8 cellular contexts compared by ENCODE assay signal in the genomic region with DNA sequence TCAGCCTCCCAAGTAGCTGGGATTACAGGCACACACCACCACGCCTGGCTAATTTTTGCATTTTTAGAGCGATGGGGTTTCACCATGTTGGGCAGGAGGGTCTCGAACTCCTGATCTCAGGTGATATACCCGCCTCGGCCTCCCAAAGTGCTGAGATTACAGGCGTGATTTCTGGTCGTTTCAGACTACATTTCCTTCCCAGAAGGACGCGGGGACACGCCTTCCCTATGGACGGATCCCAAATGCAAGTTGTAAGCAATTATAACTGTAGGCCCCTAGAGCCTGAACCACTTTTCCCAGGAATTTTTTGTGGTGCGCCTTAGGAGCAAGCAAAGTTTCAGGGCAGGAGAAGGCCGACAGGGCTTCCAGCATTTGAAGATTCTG. TPM values are rescaled to one million over a fixed set of nuclear protein-coding genes. Genes with fewer than 3 reads are reported as not detected.
DNase-seq lines count a peak whose midpoint lies in the region; ATAC-seq and TF ChIP-seq lines count a peak whose summit lies in the region.

No MANE protein-coding gene starts in this region.

- peak overlapping the region; percentile 87 for H4K12ac ChIP-seq in trophoblast cell (ENCODE audit: low read depth, low read length)

- H3K4me3 ChIP-seq in Caco-2 (ENCODE audit: low read depth, low read length): peak overlapping the region; percentile 20
- peak overlapping the region; percentile 75 for H3K4me3 ChIP-seq in SJCRH30
- H3K4me3 ChIP-seq in esophagus muscularis mucosa: peak overlapping the region; percentile 51 to 67 (median 58)
- no peak overlapping the region for H3K4me3 ChIP-seq in trophoblast cell (ENCODE audit: low read depth, low read length)

- H2AFZ ChIP-seq in trophoblast cell (ENCODE audit: insufficient read depth, low read length, poor library complexity): peak overlapping the region; percentile 69

- H4K91ac ChIP-seq in trophoblast cell (ENCODE audit: low read depth, low read length): peak overlapping the region; percentile 76

- peak overlapping the region; percentile 30 for H2BK12ac ChIP-seq in trophoblast cell (ENCODE audit: low read length)

- H3K79me2 ChIP-seq in trophoblast cell (ENCODE audit: control insufficient read depth, insufficient read depth, low read length, poor library complexity): peaks cover 4% of the 10 kb centered on the region

- peak overlapping the region; percentile 85 for H3K27ac Mint-ChIP-seq in Caco-2 (ENCODE audit: unreplicated experiment)

- peaks cover 13% of the 10 kb centered on the region for H3K9me3 Mint-ChIP-seq in Caco-2 (ENCODE audit: unreplicated experiment)

- POLR2A ChIA-PET in Caco-2 (lab: Charles Lee): interaction anchor here (1.0 to 1.5 kb wide), 4 partner anchors 13 to 100 kb away, joined by 3 to 6 read pairs (median 4); a partner anchor contains a TSS

- peak overlapping the region; percentile 59 for H2AK5ac ChIP-seq in trophoblast cell (ENCODE audit: low read length)

- peaks cover 30% of the 10 kb centered on the region for H3K36me3 Mint-ChIP-seq in Caco-2 (ENCODE audit: insufficient read depth, unreplicated experiment)

- no peak overlapping the region for H2BK5ac ChIP-seq in trophoblast cell (ENCODE audit: low read depth, low read length, poor library complexity)

- H3K18ac ChIP-seq in trophoblast cell (ENCODE audit: low read length): peak overlapping the region; percentile 34

- H3K27ac ChIP-seq in SJCRH30 (peak overlapping the region; percentile 74), esophagus muscularis mucosa (replicated peaks in 1 of 4) (peak overlapping the region; percentile 77 to 92 (median 87)), trophoblast cell (ENCODE audit: low read depth, low read length) (peak overlapping the region; percentile 73)

- DNase-seq in Caco-2: no peak
- DNase-seq in SJCRH30: no peak
- no peak for DNase-seq in esophagus muscularis mucosa (ENCODE audit: extremely low spot score)
- DNase-seq in trophoblast cell: no peak
- no peak for DNase-seq in anterior cingulate cortex (lab: John Stamatoyannopoulos, UW)
- no peak for DNase-seq in OCI-M2 (lab: John Stamatoyannopoulos, UW; ENCODE audit: unreplicated experiment)
- no peak for DNase-seq in GM20000 (ENCODE audit: low spot score)

- H3K4me2 ChIP-seq in trophoblast cell (ENCODE audit: low read length): peak overlapping the region; percentile 77

- H3K27me3 ChIP-seq in Caco-2 (replicated peaks; ENCODE audit: control insufficient read depth, insufficient read depth, low read length) (no peaks in the 10 kb centered on the region), SJCRH30 (no peaks in the 10 kb centered on the region), esophagus muscularis mucosa (no peaks in the 10 kb centered on the region), trophoblast cell (ENCODE audit: insufficient read depth, low read length) (no peaks in the 10 kb centered on the region)

- peak overlapping the region; percentile 75 for H2BK120ac ChIP-seq in trophoblast cell (ENCODE audit: insufficient read depth, low read length, poor library complexity)

- peak overlapping the region; percentile 68 for H3K14ac ChIP-seq in trophoblast cell (ENCODE audit: low read length)

- no peak for TF ChIP-seq EP300 in esophagus muscularis mucosa (IDR thresholded peaks at IDR 0.05)

- H3K4me1 ChIP-seq in Caco-2 (no peaks in the 10 kb centered on the region), SJCRH30 (no peaks in the 10 kb centered on the region), esophagus muscularis mucosa (peaks cover 6 to 17% (median 15%) of the 10 kb centered on the region in 4 donors), trophoblast cell (ENCODE audit: control insufficient read depth in 1 of 2, insufficient read depth in 2 of 2, low read length in 2 of 2) (peaks cover 4 to 9% of the 10 kb centered on the region in 2 experiments)

- peak overlapping the region; percentile 93 for H4K8ac ChIP-seq in trophoblast cell (ENCODE audit: low read depth, low read length)

- H3K4me1 Mint-ChIP-seq in Caco-2 (ENCODE audit: low read depth, unreplicated experiment): no peaks in the 10 kb centered on the region

- no peaks in the 10 kb centered on the region for H3K36me3 ChIP-seq in Caco-2 (ENCODE audit: control insufficient read depth, insufficient read depth, low read length)
- peaks cover 12% of the 10 kb centered on the region for H3K36me3 ChIP-seq in SJCRH30
- no peaks in the 10 kb centered on the region for H3K36me3 ChIP-seq in esophagus muscularis mucosa
- H3K36me3 ChIP-seq in trophoblast cell (ENCODE audit: control insufficient read depth in 1 of 2, insufficient read depth in 2 of 2, low read length in 2 of 2): no peaks in the 10 kb centered on the region

- H3K4me3 Mint-ChIP-seq in Caco-2 (ENCODE audit: unreplicated experiment): peak overlapping the region; percentile 90

- peaks cover 4% of the 10 kb centered on the region for H3K79me1 ChIP-seq in trophoblast cell (ENCODE audit: low read length)

- TF ChIP-seq POLR2A in esophagus muscularis mucosa (IDR thresholded peaks at IDR 0.05; ENCODE audit: low read depth): no peak

- H3K4ac ChIP-seq in trophoblast cell (ENCODE audit: low read depth, low read length): peak overlapping the region; percentile 58

- ATAC-seq in GM21515 (IDR thresholded peaks at IDR 0.05; ENCODE audit: unreplicated experiment): no peak

- no peaks in the 10 kb centered on the region for H3K27me3 Mint-ChIP-seq in Caco-2 (ENCODE audit: insufficient read depth, unreplicated experiment)

- no peak overlapping the region for H3K23ac ChIP-seq in trophoblast cell (ENCODE audit: low read length)

- TF ChIP-seq CTCF in Caco-2 (IDR thresholded peaks at IDR 0.05; ENCODE audit: insufficient read depth in 1 of 2, low read depth in 1 of 2, low read length in 1 of 2, severe bottlenecking in 1 of 2, unreplicated experiment in 1 of 2) (no peak), esophagus muscularis mucosa (IDR thresholded peaks at IDR 0.05) (no peak), GM20000 (IDR thresholded peaks at IDR 0.05; ENCODE audit: extremely low read depth, missing control alignments) (no peak)

- WGBS in esophagus muscularis mucosa: 85% methylated on average over 8 of the region's 13 CpGs
- no CpG with 5 or more reads among the region's 13 CpGs for WGBS in trophoblast cell (ENCODE audit: extremely low coverage, insufficient coverage, insufficient read length)

- intact Hi-C loops in Caco-2 (cut with micrococcal nuclease; ENCODE audit: unreplicated experiment) (loop anchor here (1.0 kb wide), 2 partner anchors 18 to 34 kb away; a partner anchor contains a TSS), esophagus muscularis mucosa (cut with DNase I) (no loop called here)

- peak overlapping the region; percentile 68 for H3K9ac ChIP-seq in trophoblast cell (ENCODE audit: low read length)

- CTCF ChIA-PET in Caco-2 (lab: Charles Lee): interaction anchor here (1.0 to 1.2 kb wide), 6 partner anchors 8 to 325 kb away, joined by 3 to 6 read pairs (median 4); a partner anchor contains a TSS

- no TSS peak for BruUV-seq in Caco-2 (replicated peaks; lab: Mats Ljungman, UMichigan)

- H3K9me3 ChIP-seq in Caco-2: no peaks in the 10 kb centered on the region; the same call in 1 of the 2 replicates
- no peaks in the 10 kb centered on the region for H3K9me3 ChIP-seq in SJCRH30 (replicated peaks)
- H3K9me3 ChIP-seq in esophagus muscularis mucosa: peaks cover 0 to under 1% (median 0%) of the 10 kb centered on the region in 4 donors
- no peaks in the 10 kb centered on the region for H3K9me3 ChIP-seq in trophoblast cell (ENCODE audit: insufficient read depth, low read depth, low read length)

RNA-seq across cellular contexts. Expression of a gene that starts 17.8 kb away (rescaled TPM):
- 42.2 and 42.6 TPM in 2 replicates for total RNA-seq in Caco-2 (2022)
- 13.4 and 20.5 TPM in 2 replicates for total RNA-seq in SJCRH30 (2014; rRNA removed; shearing (Covaris generic))
- 10 to 100 TPM; 12.0 to 19.4 (median 16.3) TPM for total RNA-seq in esophagus muscularis mucosa
- polyA plus RNA-seq in trophoblast cell (2013): 22.2 and 23.3 TPM in 2 replicates

RNA-seq across cellular contexts. Expression of a gene that starts 52.6 kb away (rescaled TPM):
- total RNA-seq in Caco-2 (2022) (7.4 and 7.9 TPM in 2 replicates), esophagus muscularis mucosa (1 to 10 TPM; 1.7 to 3.5 (median 3.2) TPM)
- total RNA-seq in SJCRH30 (2014; rRNA removed; shearing (Covaris generic)): 7.3 and 9.2 TPM in 2 replicates
- 9.0 and 9.2 TPM in 2 replicates for polyA plus RNA-seq in trophoblast cell (2013)
